In genomic region chr15:68815598-68815997, GRCh38 we compare ENCODE assay signal across 12 cellular contexts. TPM values are rescaled to one million over a fixed set of nuclear protein-coding genes. Genes with fewer than 3 reads are reported as not detected.
DNase-seq lines count a peak whose midpoint lies in the region; ATAC-seq and TF ChIP-seq lines count a peak whose summit lies in the region.
"Had no signal": no experiment of that assay in that cellular context is flagged by ENCODE, and none has a peak within 500 bp of the region (broad histone marks: within the 10 kb centered on the region; RNA-seq: fewer than 3 reads in every experiment).

No MANE protein-coding gene starts in this region.

- POLR2A ChIA-PET in PC-3 (lab: Charles Lee; ENCODE audit: unreplicated experiment): no interaction called here

- H3K9ac ChIP-seq in PC-3 (ENCODE audit: low read length): no peak overlapping the region

- no peak overlapping the region for H3K27ac ChIP-seq in PC-3 (ENCODE audit: low read length)
- H3K27ac ChIP-seq: thoracic aorta had no signal

- no peaks in the 10 kb centered on the region for H3F3A ChIP-seq in PC-3 (ENCODE audit: low read length, unreplicated experiment)

- H3K36me3 Mint-ChIP-seq in activated naive CD4-positive, alpha-beta T cell treated with anti-CD3 and anti-CD28 coated beads, Interleukin-2, amount 50 U/mL, for 24 hours: peaks cover 7% of the 10 kb centered on the region
- H3K36me3 Mint-ChIP-seq in endothelial cell (ENCODE audit: low read depth, unreplicated experiment): peaks cover 7% of the 10 kb centered on the region

- CTCF ChIA-PET in PC-3 (lab: Charles Lee): no interaction called here

- intact Hi-C loops in PC-3 (cut with micrococcal nuclease): no loop called here

- no peak for DNase-seq in activated naive CD4-positive, alpha-beta T cell treated with anti-CD3 and anti-CD28 coated beads, Interleukin-2, amount 50 U/mL, for 16 hours
- peak; percentile 30 for DNase-seq in PC-3
- no peak for DNase-seq in endothelial cell (ENCODE audit: low spot score)
- no peak for DNase-seq in stimulated activated naive CD8-positive, alpha-beta T cell treated with anti-CD3 and anti-CD28 coated beads, Interleukin-15, amount 100 ng/mL, for 72 hours
- no peak for DNase-seq in SKM-1 (lab: John Stamatoyannopoulos, UW; ENCODE audit: unreplicated experiment)
- no peak for DNase-seq in NCI-H526 (lab: John Stamatoyannopoulos, UW)
- DNase-seq: aorta, COR-L47, SHP77 treated with DMSO at 0.1 percent for 48 hours had no signal

- H4K20me1 ChIP-seq in PC-3 (ENCODE audit: low read length): peaks cover 27% of the 10 kb centered on the region; the same call in 1 of the 2 replicates

- ATAC-seq in PC-3 (no peak), GM18907 (IDR thresholded peaks at IDR 0.05; ENCODE audit: unreplicated experiment) (no peak)
- ATAC-seq in stimulated activated naive CD8-positive, alpha-beta T cell treated with anti-CD3 and anti-CD28 coated beads, Interleukin-15, amount 100 ng/mL, for 72 hours: no peak

- H3K4me1 Mint-ChIP-seq in activated naive CD4-positive, alpha-beta T cell treated with anti-CD3 and anti-CD28 coated beads, Interleukin-2, amount 50 U/mL, for 24 hours: peaks cover 60% of the 10 kb centered on the region
- H3K4me1 Mint-ChIP-seq in endothelial cell (ENCODE audit: unreplicated experiment): peaks cover 52% of the 10 kb centered on the region
- peaks cover 64% of the 10 kb centered on the region for H3K4me1 Mint-ChIP-seq in stimulated activated naive CD8-positive, alpha-beta T cell treated with anti-CD3 and anti-CD28 coated beads, Interleukin-15, amount 100 ng/mL, for 72 hours

- H3K27me3 Mint-ChIP-seq in activated naive CD4-positive, alpha-beta T cell treated with anti-CD3 and anti-CD28 coated beads, Interleukin-2, amount 50 U/mL, for 24 hours: no peaks in the 10 kb centered on the region
- H3K27me3 Mint-ChIP-seq in endothelial cell (ENCODE audit: unreplicated experiment): peaks cover 10% of the 10 kb centered on the region
- H3K27me3 Mint-ChIP-seq in stimulated activated naive CD8-positive, alpha-beta T cell treated with anti-CD3 and anti-CD28 coated beads, Interleukin-15, amount 100 ng/mL, for 72 hours: no peaks in the 10 kb centered on the region

- H2AFZ ChIP-seq in PC-3 (ENCODE audit: low read length): no peak overlapping the region

- peaks cover 100% of the 10 kb centered on the region for H3K79me2 ChIP-seq in PC-3 (ENCODE audit: low read length)

- H3K4me1 ChIP-seq in PC-3 (ENCODE audit: insufficient read depth, low read length): peaks cover 20% of the 10 kb centered on the region

- no peak for TF ChIP-seq CTCF in PC-3 (conservative IDR thresholded peaks at IDR 0.05; ENCODE audit: low read depth, low read length)
- no peak for TF ChIP-seq CTCF in endothelial cell (IDR thresholded peaks at IDR 0.05; ENCODE audit: unreplicated experiment)

- no peaks in the 10 kb centered on the region for H3K27me3 ChIP-seq in PC-3 (ENCODE audit: low read length)

- no peaks in the 10 kb centered on the region for H3K9me2 ChIP-seq in PC-3 (replicated peaks; ENCODE audit: low read length)

- peak overlapping the region; percentile 97 for H3K27ac Mint-ChIP-seq in activated naive CD4-positive, alpha-beta T cell treated with anti-CD3 and anti-CD28 coated beads, Interleukin-2, amount 50 U/mL, for 24 hours
- no peak overlapping the region for H3K27ac Mint-ChIP-seq in endothelial cell (ENCODE audit: unreplicated experiment)
- H3K27ac Mint-ChIP-seq in stimulated activated naive CD8-positive, alpha-beta T cell treated with anti-CD3 and anti-CD28 coated beads, Interleukin-15, amount 100 ng/mL, for 72 hours: peak overlapping the region in 1 of 2 donors; percentile 71

- H3K4me3 ChIP-seq in PC-3 (ENCODE audit: low read length): no peak overlapping the region

- BruUV-seq in PC-3 (replicated peaks; lab: Mats Ljungman, UMichigan): no TSS peak

- no peaks in the 10 kb centered on the region for H3K9me3 Mint-ChIP-seq in activated naive CD4-positive, alpha-beta T cell treated with anti-CD3 and anti-CD28 coated beads, Interleukin-2, amount 50 U/mL, for 24 hours
- no peaks in the 10 kb centered on the region for H3K9me3 Mint-ChIP-seq in endothelial cell (ENCODE audit: unreplicated experiment)
- H3K9me3 Mint-ChIP-seq in stimulated activated naive CD8-positive, alpha-beta T cell treated with anti-CD3 and anti-CD28 coated beads, Interleukin-15, amount 100 ng/mL, for 72 hours: no peaks in the 10 kb centered on the region

- H3K4me3 Mint-ChIP-seq in activated naive CD4-positive, alpha-beta T cell treated with anti-CD3 and anti-CD28 coated beads, Interleukin-2, amount 50 U/mL, for 24 hours: peak overlapping the region; percentile 99
- peak overlapping the region; percentile 79 for H3K4me3 Mint-ChIP-seq in endothelial cell (ENCODE audit: unreplicated experiment)
- H3K4me3 Mint-ChIP-seq in stimulated activated naive CD8-positive, alpha-beta T cell treated with anti-CD3 and anti-CD28 coated beads, Interleukin-15, amount 100 ng/mL, for 72 hours: peak overlapping the region; percentile 1 to 99

- peak overlapping the region; percentile 99 for H3K4me2 ChIP-seq in PC-3 (ENCODE audit: low read length)

- peaks cover 4% of the 10 kb centered on the region; the same call in 1 of the 2 replicates for H3K36me3 ChIP-seq in PC-3 (ENCODE audit: low read depth, low read length)
- H3K36me3 ChIP-seq: thoracic aorta had no signal

- no peaks in the 10 kb centered on the region for H3K9me3 ChIP-seq in PC-3 (ENCODE audit: low read length)
- H3K9me3 ChIP-seq: thoracic aorta had no signal

RNA-seq across cellular contexts. Expression of gene ANP32A, which starts 5.1 kb away (rescaled TPM):
- total RNA-seq in PC-3 (2014; rRNA removed) (106 and 151 TPM in 2 replicates), endothelial cell (ENCODE audit: unreplicated experiment) (248 TPM)
